18 cellular contexts compared by ENCODE assay signal in the genomic region with DNA sequence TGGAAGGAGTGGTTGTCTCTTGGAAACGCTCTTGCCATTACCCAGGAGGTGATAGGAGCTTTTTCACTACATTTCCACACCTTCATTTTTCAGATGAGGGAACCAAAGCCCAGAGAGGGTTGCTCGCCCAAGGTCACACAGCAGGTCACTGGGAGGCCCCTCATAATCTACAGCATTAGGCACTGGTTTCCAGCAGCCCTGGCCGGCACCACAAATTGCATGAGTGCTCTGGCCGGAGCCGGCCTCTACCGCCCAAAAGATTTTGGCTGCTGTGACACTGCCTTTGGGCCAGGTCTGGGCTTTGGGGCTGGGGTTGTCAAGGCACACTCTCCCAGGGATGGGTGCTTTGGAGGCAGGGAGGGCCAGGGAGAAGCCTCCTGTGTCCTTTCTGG. TPM values are rescaled to one million over a fixed set of nuclear protein-coding genes. Genes with fewer than 3 reads are reported as not detected.
DNase-seq lines count a peak whose midpoint lies in the region; ATAC-seq and TF ChIP-seq lines count a peak whose summit lies in the region.
"Had no signal": no experiment of that assay in that cellular context is flagged by ENCODE, and none has a peak within 500 bp of the region (broad histone marks: within the 10 kb centered on the region; RNA-seq: fewer than 3 reads in every experiment).

No MANE protein-coding gene starts in this region.

- H3K9me3 Mint-ChIP-seq in CD4-positive, CD25-positive, alpha-beta regulatory T cell, result peaks cover 0 to 2% (median 0%) of the 10 kb centered on the region in 7 donors

- CTCF ChIA-PET in Panc1 (lab: Charles Lee), result interaction anchor here (0.6 kb wide), 1 partner anchor 56 kb away, joined by 4 read pairs; no protein-coding TSS in a partner anchor

- TF ChIP-seq CTCF in Panc1 (IDR thresholded peaks at IDR 0.05) (no peak), gastrocnemius medialis (IDR thresholded peaks at IDR 0.05 in 4 of 5, conservative IDR thresholded peaks at IDR 0.05 in 1 of 5) (no peak)

- H3K36me3 Mint-ChIP-seq in CD4-positive, CD25-positive, alpha-beta regulatory T cell, result peaks cover 5% of the 10 kb centered on the region

- in situ Hi-C loops in Panc1 (cut with HindIII; ENCODE audit: low pct_unique_long_range_greater_than_20kb, low sequenced_read_pairs), result no loop called here
- in situ Hi-C loops in gastrocnemius medialis (cut with MboI; ENCODE audit: low sequenced_read_pairs in 4 of 4), result no loop called here

- H3K4me1 ChIP-seq in CD4-positive, CD25-positive, alpha-beta regulatory T cell (ENCODE audit: control insufficient read depth, insufficient read depth, low read length, poor library complexity, severe bottlenecking), result peaks cover 17% of the 10 kb centered on the region
- H3K4me1 ChIP-seq in Panc1 (ENCODE audit: control insufficient read depth, insufficient read depth, low read length) (peaks cover 80% of the 10 kb centered on the region), gastrocnemius medialis (peaks cover 60 to 76% of the 10 kb centered on the region in 2 donors)

- no peak for ATAC-seq in CD4-positive, CD25-positive, alpha-beta regulatory T cell (ENCODE audit: low read depth in 2 of 2)
- ATAC-seq in Panc1 (no peak), left ventricle myocardium superior (peak; percentile 1), gastrocnemius medialis (no peak), GM21360 (IDR thresholded peaks at IDR 0.05; ENCODE audit: unreplicated experiment) (no peak)

- H3K4me3 ChIP-seq in CD4-positive, CD25-positive, alpha-beta regulatory T cell (ENCODE audit: low read depth, low read length), result no peak overlapping the region
- H3K4me3 ChIP-seq in Panc1 (ENCODE audit: low read depth in 2 of 2, low read length in 2 of 2) (no peak overlapping the region), gastrocnemius medialis (no peak overlapping the region)

- H3K27ac Mint-ChIP-seq in CD4-positive, CD25-positive, alpha-beta regulatory T cell, result peak overlapping the region in 2 of 3 donors; percentile 52 to 65

- H3K27me3 ChIP-seq in CD4-positive, CD25-positive, alpha-beta regulatory T cell (ENCODE audit: control insufficient read depth, insufficient read depth, low read length), result no peaks in the 10 kb centered on the region
- H3K27me3 ChIP-seq in Panc1 (ENCODE audit: control insufficient read depth, insufficient read depth, low read length), result no peaks in the 10 kb centered on the region
- no peaks in the 10 kb centered on the region for H3K27me3 ChIP-seq in gastrocnemius medialis

- H3K4me3 Mint-ChIP-seq in CD4-positive, CD25-positive, alpha-beta regulatory T cell, result no peak overlapping the region
- H3K4me3 Mint-ChIP-seq: activated T-helper 1 cell treated with anti-CD3 and anti-CD28 coated beads, Interleukin-12 subunit alpha, Interleukin-12 subunit beta, Interleukin-2, Interleukin-4 antibody, amounts not matched to agents 30 ng/mL and 10 ng/mL and 1 ng/mL, durations not matched to agents 14 hours and 24 hours and 36 hours had no signal

- intact Hi-C loops in Panc1 (cut with micrococcal nuclease; ENCODE audit: unreplicated experiment) (no loop called here), left ventricle myocardium superior (cut with micrococcal nuclease) (no loop called here), gastrocnemius medialis (cut with DNase I; ENCODE audit: low total_unique reads) (no loop called here)

- no TSS peak for BruUV-seq in Panc1 (replicated peaks; lab: Mats Ljungman, UMichigan)

- no peaks in the 10 kb centered on the region for H3K9me3 ChIP-seq in CD4-positive, CD25-positive, alpha-beta regulatory T cell (ENCODE audit: control insufficient read depth in 2 of 2, low read length in 2 of 2)
- H3K9me3 ChIP-seq in Panc1 (ENCODE audit: control insufficient read depth, insufficient read depth, low read depth, low read length) (no peaks in the 10 kb centered on the region), gastrocnemius medialis (no peaks in the 10 kb centered on the region)
- H3K9me3 ChIP-seq: neutrophil had no signal

- H3K36me3 ChIP-seq in CD4-positive, CD25-positive, alpha-beta regulatory T cell (ENCODE audit: control insufficient read depth, insufficient read depth, low read length), result no peaks in the 10 kb centered on the region
- H3K36me3 ChIP-seq in Panc1 (ENCODE audit: control insufficient read depth, insufficient read depth, low read length), result no peaks in the 10 kb centered on the region
- peaks cover 0 to 5% of the 10 kb centered on the region in 2 donors for H3K36me3 ChIP-seq in gastrocnemius medialis
- H3K36me3 ChIP-seq: neutrophil had no signal

- peaks cover 10 to 69% (median 25%) of the 10 kb centered on the region in 4 donors for H3K4me1 Mint-ChIP-seq in CD4-positive, CD25-positive, alpha-beta regulatory T cell

- POLR2A ChIA-PET in Panc1 (lab: Charles Lee), result no interaction called here

- peaks cover 13% of the 10 kb centered on the region for H3K27me3 Mint-ChIP-seq in CD4-positive, CD25-positive, alpha-beta regulatory T cell

- DNase-seq in CD4-positive, CD25-positive, alpha-beta regulatory T cell, result no peak
- DNase-seq in Panc1 (ENCODE audit: low read depth, low spot score), result no peak
- peak; percentile 58 for DNase-seq in left ventricle myocardium superior
- DNase-seq in gastrocnemius medialis, result no peak
- no peak for DNase-seq in occipital lobe (lab: John Stamatoyannopoulos, UW)
- no peak for DNase-seq in central memory CD4-positive, alpha-beta T cell
- no peak for DNase-seq in NCI-H1694 treated with DMSO at 0.1 percent for 48 hours (lab: John Stamatoyannopoulos, UW)
- DNase-seq: activated CD4-positive, alpha-beta T cell treated with anti-CD3 and anti-CD28 coated beads, Interleukin-2, amount 50 U/mL, for 1 hour; DND-41; NCI-H2081 treated with DMSO at 0.1 percent for 48 hours; SHP77; stimulated activated naive CD4-positive, alpha-beta T cell had no signal

- H3K27ac ChIP-seq in CD4-positive, CD25-positive, alpha-beta regulatory T cell (ENCODE audit: insufficient read depth, low read length, poor library complexity, severe bottlenecking), result no peak overlapping the region
- H3K27ac ChIP-seq in Panc1 (ENCODE audit: low read length), result peak overlapping the region; percentile 96
- peak overlapping the region; percentile 46 to 93 (median 86) for H3K27ac ChIP-seq in gastrocnemius medialis
- H3K27ac ChIP-seq: neutrophil had no signal

- TF ChIP-seq POLR2A in gastrocnemius medialis (IDR thresholded peaks at IDR 0.05), result no peak

RNA-seq across cellular contexts. Expression of a gene that starts 15.4 kb away (rescaled TPM):
- 15.2 TPM for total RNA-seq in CD4-positive, CD25-positive, alpha-beta regulatory T cell
- 10 to 100 TPM in 3 of 4 donors, 1 to 10 TPM in 1; 8.8 to 25.6 (median 16.1) TPM for polyA plus RNA-seq in CD4-positive, CD25-positive, alpha-beta regulatory T cell
- total RNA-seq in Panc1 (2021; ENCODE audit: unreplicated experiment) (113 TPM), left ventricle myocardium superior (79.6 TPM), gastrocnemius medialis (100 to 1,000 TPM in 1 of 4 donors, 10 to 100 TPM in 3; 28.5 to 108 (median 67.0) TPM), occipital lobe (11.5 TPM)
- 143 TPM for polyA plus RNA-seq in Panc1 (2012; ENCODE audit: insufficient read length)

RNA-seq across cellular contexts. Expression of a gene that starts 41.3 kb away (rescaled TPM):
- not detected for total RNA-seq in CD4-positive, CD25-positive, alpha-beta regulatory T cell
- not detected for polyA plus RNA-seq in CD4-positive, CD25-positive, alpha-beta regulatory T cell
- total RNA-seq in Panc1 (2021; ENCODE audit: unreplicated experiment), result not detected
- not detected for polyA plus RNA-seq in Panc1 (2012; ENCODE audit: insufficient read length)
- not detected for total RNA-seq in left ventricle myocardium superior
- total RNA-seq in gastrocnemius medialis, result not detected
- total RNA-seq in occipital lobe, result not detected
- total RNA-seq: activated T-helper 1 cell treated with anti-CD3 and anti-CD28 coated beads, Interleukin-12 subunit alpha, Interleukin-12 subunit beta, Interleukin-2, Interleukin-4 antibody, amounts not matched to agents 30 ng/mL and 10 ng/mL and 1 ng/mL, durations not matched to agents 14 hours and 24 hours and 36 hours; HT-29; MCF 10A had no signal
- polyA plus RNA-seq: small intestine had no signal
